In genomic region chr6:141562181-141562800, GRCh38 we compare ENCODE assay signal across 8 cellular contexts.
A peak's percentile ranks its signal among the peaks of the same experiment; 100 is the strongest.
DNase-seq lines count a peak whose midpoint lies in the region; ATAC-seq and TF ChIP-seq lines count a peak whose summit lies in the region.

No MANE protein-coding gene starts in this region.

- no peak for TF ChIP-seq POLR2A in spleen (IDR thresholded peaks at IDR 0.05)

- no peaks in the 10 kb centered on the region for H3K9me3 Mint-ChIP-seq in activated naive CD8-positive, alpha-beta T cell treated with anti-CD3 and anti-CD28 coated beads for 36 hours

- no peaks in the 10 kb centered on the region for H3K36me3 ChIP-seq in spleen

- peak; percentile 29 for ATAC-seq in HG02642 (IDR thresholded peaks at IDR 0.05; ENCODE audit: poor library complexity, unreplicated experiment)

- H3K27ac Mint-ChIP-seq in activated naive CD8-positive, alpha-beta T cell treated with anti-CD3 and anti-CD28 coated beads for 36 hours = peak overlapping the region; percentile 93

- 4 to 11% (median 6%) methylated on average over 15 of the region's 15 CpGs for WGBS in spleen, 5 donors

- H3K27me3 ChIP-seq in spleen (replicated peaks in 1 of 7) = no peaks in the 10 kb centered on the region

- DNase-seq in NOMO-1 (lab: John Stamatoyannopoulos, UW; ENCODE audit: unreplicated experiment in 2 of 2) (peak; percentile 7 to 36), NOMO-1 treated with DMSO at 0.1 percent for 48 hours (lab: John Stamatoyannopoulos, UW; ENCODE audit: unreplicated experiment) (no peak), NCI-H510A (lab: John Stamatoyannopoulos, UW) (peak; percentile 22), inferior parietal cortex (ENCODE audit: extremely low spot score) (peak; percentile 22), spleen (peak; percentile 74), HPDE6-E6E7 (ENCODE audit: extremely low spot score) (no peak)
- DNase-seq in activated naive CD8-positive, alpha-beta T cell treated with anti-CD3 and anti-CD28 coated beads for 36 hours = peak; percentile 6

- H3K36me3 Mint-ChIP-seq in activated naive CD8-positive, alpha-beta T cell treated with anti-CD3 and anti-CD28 coated beads for 36 hours = no peaks in the 10 kb centered on the region

- peaks cover 4 to 25% (median 14%) of the 10 kb centered on the region in 6 donors for H3K4me1 ChIP-seq in spleen

- no peaks in the 10 kb centered on the region for H3K27me3 Mint-ChIP-seq in activated naive CD8-positive, alpha-beta T cell treated with anti-CD3 and anti-CD28 coated beads for 36 hours

- peak overlapping the region; percentile 39 to 84 (median 75) for H3K27ac ChIP-seq in spleen

- no peak for TF ChIP-seq CTCF in spleen (IDR thresholded peaks at IDR 0.05 in 8 of 11, conservative IDR thresholded peaks at IDR 0.05 in 3 of 11)

- no peaks in the 10 kb centered on the region for H3K9me3 ChIP-seq in spleen

- H3K4me3 Mint-ChIP-seq in activated naive CD8-positive, alpha-beta T cell treated with anti-CD3 and anti-CD28 coated beads for 36 hours = peak overlapping the region; percentile 76

- intact Hi-C loops in spleen (cut with DNase I; ENCODE audit: low total_unique reads) = no loop called here

- peak overlapping the region; percentile 25 to 62 (median 28) for H3K4me3 ChIP-seq in spleen

- peaks cover 18% of the 10 kb centered on the region for H3K4me1 Mint-ChIP-seq in activated naive CD8-positive, alpha-beta T cell treated with anti-CD3 and anti-CD28 coated beads for 36 hours

Comparison
In these comparisons a context has a peak if more than half of its experiments do, and no peak if none do; other contexts are left out.
1. DNase-seq: peak in NOMO-1 (2 of 2), NCI-H510A (single experiment), activated naive CD8-positive, alpha-beta T cell treated with anti-CD3 and anti-CD28 coated beads for 36 hours (single experiment), inferior parietal cortex (single experiment) and spleen (single experiment); none in NOMO-1 treated with DMSO at 0.1 percent for 48 hours (single experiment) and HPDE6-E6E7 (single experiment).